Comparison of ENCODE assay signal across 24 cellular contexts in genomic region chr1:8009043-8010002, GRCh38. TPM values are rescaled to one million over a fixed set of nuclear protein-coding genes. Genes with fewer than 3 reads are reported as not detected.
DNase-seq lines count a peak whose midpoint lies in the region; ATAC-seq, FAIRE-seq and TF ChIP-seq lines count a peak whose summit lies in the region.
"Had no signal": no experiment of that assay in that cellular context is flagged by ENCODE, and none has a peak within 500 bp of the region (broad histone marks: within the 10 kb centered on the region; RNA-seq: fewer than 3 reads in every experiment).

No MANE protein-coding gene starts in this region.

- no peak for TF ChIP-seq CTCF in IMR-90 (conservative IDR thresholded peaks at IDR 0.05; ENCODE audit: low read depth, low read length)
- no peak for TF ChIP-seq CTCF in endothelial cell of umbilical vein (IDR thresholded peaks at IDR 0.05; ENCODE audit: extremely low read depth in 1 of 2, insufficient read depth in 1 of 2, low read depth in 1 of 2, low read length in 2 of 2)

- no peak overlapping the region for H2AK9ac ChIP-seq in IMR-90 (replicated peaks; ENCODE audit: low read depth, low read length, poor library complexity)

- POLR2A ChIA-PET in IMR-90 (lab: Charles Lee; ENCODE audit: unreplicated experiment), result no interaction called here
- POLR2A ChIA-PET in endothelial cell of umbilical vein (lab: Charles Lee), result no interaction called here

- H4K20me1 ChIP-seq in IMR-90 (ENCODE audit: insufficient read depth, low read length), result peaks cover 32% of the 10 kb centered on the region
- no peaks in the 10 kb centered on the region for H4K20me1 ChIP-seq in endothelial cell of umbilical vein (replicated peaks; ENCODE audit: control insufficient read depth, extremely low read depth, insufficient read depth, low read length)

- no TSS peak for BruUV-seq in IMR-90 (replicated peaks; lab: Mats Ljungman, UMichigan)
- BruUV-seq in endothelial cell of umbilical vein (replicated peaks; lab: Mats Ljungman, UMichigan), result no TSS peak

- CTCF ChIA-PET in IMR-90 (lab: Yijun Ruan, JAX), result no interaction called here
- CTCF ChIA-PET in endothelial cell of umbilical vein (lab: Charles Lee), result interaction anchor here (1.0 kb wide), 1 partner anchor 9 kb away, joined by 3 read pairs; no protein-coding TSS in a partner anchor

- H3K4me1 ChIP-seq in ACC112 (ENCODE audit: control insufficient read depth, insufficient read depth, low read length, unreplicated experiment), result peaks cover 29% of the 10 kb centered on the region
- peaks cover 9% of the 10 kb centered on the region for H3K4me1 ChIP-seq in IMR-90 (ENCODE audit: control insufficient read depth, insufficient read depth, low read length)
- peaks cover 19% of the 10 kb centered on the region for H3K4me1 ChIP-seq in endothelial cell of umbilical vein (ENCODE audit: control insufficient read depth, extremely low read depth, insufficient read depth, low read length)
- peaks cover 12% of the 10 kb centered on the region for H3K4me1 ChIP-seq in mesenchymal stem cell (ENCODE audit: control insufficient read depth, insufficient read depth, low read depth, low read length)

- H2BK15ac ChIP-seq in IMR-90 (ENCODE audit: low read depth, low read length) (no peak overlapping the region), mesenchymal stem cell (ENCODE audit: low read depth, poor library complexity, severe bottlenecking) (no peak overlapping the region)

- no peak for FAIRE-seq in endothelial cell of umbilical vein (lab: Jason Lieb, UNC)

- no peak overlapping the region for H4K91ac ChIP-seq in IMR-90 (ENCODE audit: insufficient read depth, low read depth, low read length)
- no peak overlapping the region for H4K91ac ChIP-seq in mesenchymal stem cell (ENCODE audit: low read length)

- H2BK120ac ChIP-seq in IMR-90 (ENCODE audit: low read depth, low read length), result no peak overlapping the region
- H2BK120ac ChIP-seq in mesenchymal stem cell (ENCODE audit: low read depth, low read length), result no peak overlapping the region

- H3K9ac ChIP-seq in IMR-90 (ENCODE audit: low read depth, low read length), result no peak overlapping the region
- no peak overlapping the region for H3K9ac ChIP-seq in endothelial cell of umbilical vein (replicated peaks; ENCODE audit: extremely low read depth, insufficient read depth, low read length)
- H3K9ac ChIP-seq in mesenchymal stem cell (ENCODE audit: low read length), result no peak overlapping the region

- no peak overlapping the region for H2BK20ac ChIP-seq in IMR-90 (ENCODE audit: low read depth, low read length)

- DNase-seq in IMR-90 (no peak), endothelial cell of umbilical vein (ENCODE audit: low read depth, low spot score) (no peak), mesenchymal stem cell (no peak), NCI-H2171 (lab: John Stamatoyannopoulos, UW) (no peak), AG08395 (ENCODE audit: low spot score) (no peak)
- DNase-seq: activated CD4-positive, alpha-beta T cell treated with anti-CD3 and anti-CD28 coated beads, Interleukin-2, amount 50 U/mL, for 1 hour; activated gamma-delta T cell treated with Interleukin-2 at 50 U/mL for 16 hours; activated T-cell treated with anti-CD3 and anti-CD28 coated beads, Interleukin-2, amount 50 U/mL, for 4 hours; brain microvascular endothelial cell; CD8-positive, alpha-beta memory T cell; foreskin fibroblast; H7; NCI-H1105; NCI-H2029 treated with DMSO at 0.1 percent for 48 hours; NCI-H2227 treated with DMSO at 0.1 percent for 48 hours; NCI-H526 treated with DMSO at 0.1 percent for 48 hours; Peyer's patch; posterior cingulate gyrus; stimulated activated naive CD4-positive, alpha-beta T cell had no signal

- 0 out of 2 replicates have a peak overlapping the region, but pooled peaks have one; percentile 7 for H3K4ac ChIP-seq in IMR-90 (ENCODE audit: low read depth, low read length)
- H3K4ac ChIP-seq in mesenchymal stem cell (ENCODE audit: low read depth in 1 of 2, low read length in 2 of 2), result no peak overlapping the region

- no peak overlapping the region for H2AFZ ChIP-seq in ACC112 (ENCODE audit: low read length, unreplicated experiment)
- H2AFZ ChIP-seq in IMR-90 (replicated peaks; ENCODE audit: low read length, poor library complexity), result no peak overlapping the region
- no peak overlapping the region for H2AFZ ChIP-seq in endothelial cell of umbilical vein (ENCODE audit: low read depth, low read length)
- no peak overlapping the region for H2AFZ ChIP-seq in mesenchymal stem cell (ENCODE audit: low read depth, low read length)

- no peak overlapping the region for H3K56ac ChIP-seq in IMR-90 (ENCODE audit: extremely low read depth, insufficient read depth, low read length)

- H3K27ac ChIP-seq in ACC112 (ENCODE audit: low read depth, low read length), result 0 out of 2 replicates have a peak overlapping the region, but pooled peaks have one; percentile 2
- H3K27ac ChIP-seq in IMR-90 (ENCODE audit: insufficient read depth, low read length), result no peak overlapping the region
- no peak overlapping the region for H3K27ac ChIP-seq in endothelial cell of umbilical vein (ENCODE audit: insufficient read depth, low read depth, low read length)
- H3K27ac ChIP-seq in mesenchymal stem cell (ENCODE audit: low read length, poor library complexity, severe bottlenecking), result no peak overlapping the region
- H3K27ac ChIP-seq: brain microvascular endothelial cell, heart right ventricle, Peyer's patch, SJSA1 had no signal

- H3K23ac ChIP-seq in IMR-90 (ENCODE audit: low read depth, low read length), result no peak overlapping the region
- no peak overlapping the region for H3K23ac ChIP-seq in mesenchymal stem cell (ENCODE audit: low read length in 2 of 2)

- 96% methylated on average over 3 of the region's 18 CpGs; no CpG with 5 or more reads in 1 of the 2 experiments for WGBS in IMR-90 (ENCODE audit: extremely low coverage in 2 of 2, insufficient read length in 1 of 2), 2 experiments
- 96% methylated on average over 18 of the region's 18 CpGs for WGBS in mesenchymal stem cell

- H2BK5ac ChIP-seq in IMR-90 (ENCODE audit: low read depth, low read length, poor library complexity, severe bottlenecking), result no peak overlapping the region
- H2BK5ac ChIP-seq in mesenchymal stem cell (ENCODE audit: low read depth, low read length, poor library complexity, severe bottlenecking), result peak overlapping the region; percentile 12

- H3K36me3 ChIP-seq in ACC112 (ENCODE audit: insufficient read depth, low read length) (peaks cover 48% of the 10 kb centered on the region), IMR-90 (ENCODE audit: control insufficient read depth, insufficient read depth, low read length) (peaks cover 40% of the 10 kb centered on the region), endothelial cell of umbilical vein (ENCODE audit: control insufficient read depth in 2 of 2, extremely low read depth in 1 of 2, insufficient read depth in 2 of 2, low read length in 2 of 2) (peaks cover 18 to 19% of the 10 kb centered on the region in 2 experiments), mesenchymal stem cell (ENCODE audit: control insufficient read depth in 1 of 2, insufficient read depth in 2 of 2, low read depth in 1 of 2, low read length in 2 of 2) (peaks cover 35 to 56% of the 10 kb centered on the region in 2 experiments)

- H4K8ac ChIP-seq in IMR-90 (ENCODE audit: low read depth in 2 of 2, low read length in 2 of 2), result no peak overlapping the region; a peak in 1 of 4 replicates
- peak overlapping the region; percentile 35 for H4K8ac ChIP-seq in mesenchymal stem cell (ENCODE audit: low read length)

- peaks cover 28 to 48% of the 10 kb centered on the region in 2 experiments for H3K79me1 ChIP-seq in IMR-90 (ENCODE audit: low read depth in 1 of 2, low read length in 2 of 2)
- peaks cover 27% of the 10 kb centered on the region for H3K79me1 ChIP-seq in mesenchymal stem cell (replicated peaks; ENCODE audit: low read length, poor library complexity, severe bottlenecking)

- no peak overlapping the region for H2AK5ac ChIP-seq in IMR-90 (ENCODE audit: low read depth, low read length)
- no peak overlapping the region for H2AK5ac ChIP-seq in mesenchymal stem cell (ENCODE audit: low read length, severe bottlenecking)

- ATAC-seq in IMR-90 (ENCODE audit: low read depth) (no peak), HG03135 (IDR thresholded peaks at IDR 0.05; ENCODE audit: unreplicated experiment) (no peak), HG03571 (IDR thresholded peaks at IDR 0.05; ENCODE audit: unreplicated experiment) (no peak)
- ATAC-seq: activated T-cell treated with anti-CD3 and anti-CD28 coated beads, Interleukin-2, amount 50 U/mL, for 4 hours had no signal

- H4K5ac ChIP-seq in IMR-90 (ENCODE audit: low read depth, low read length), result no peak overlapping the region

- in situ Hi-C loops in IMR-90 (cut with MboI; ENCODE audit: low sequenced_read_pairs), result no loop called here

- no peaks in the 10 kb centered on the region for H3K9me3 ChIP-seq in IMR-90 (ENCODE audit: control insufficient read depth, insufficient read depth, low read length)
- H3K9me3 ChIP-seq in endothelial cell of umbilical vein (replicated peaks; ENCODE audit: control insufficient read depth, insufficient read depth, low read length), result no peaks in the 10 kb centered on the region
- H3K9me3 ChIP-seq in mesenchymal stem cell (ENCODE audit: control insufficient read depth, low read length), result no peaks in the 10 kb centered on the region
- H3K9me3 ChIP-seq: heart right ventricle, Peyer's patch, SJSA1 had no signal

- no peak overlapping the region for H2BK12ac ChIP-seq in mesenchymal stem cell (ENCODE audit: low read length in 2 of 2)

- H3K79me2 ChIP-seq in ACC112 (ENCODE audit: control insufficient read depth, insufficient read depth, low read length, unreplicated experiment) (peaks cover 26% of the 10 kb centered on the region), endothelial cell of umbilical vein (ENCODE audit: control insufficient read depth, insufficient read depth, low read length) (peaks cover 21% of the 10 kb centered on the region)

- dilution Hi-C loops in IMR-90 (cut with HindIII; ENCODE audit: low sequenced_read_pairs, unreplicated experiment), result loop anchor here (25.0 kb wide), 1 partner anchor 303 kb away; the partner anchor contains the start of gene SLC45A1
- dilution Hi-C loops in endothelial cell of umbilical vein (cut with MboI; ENCODE audit: extremely low pct_ligation_motif_present, low sequenced_read_pairs), result loop anchor here (10.0 kb wide), 1 partner anchor 305 kb away; the partner anchor contains the start of gene SLC45A1

- TF ChIP-seq POLR2A in IMR-90 (IDR thresholded peaks at IDR 0.05; ENCODE audit: low read depth, low read length) (no peak), endothelial cell of umbilical vein (IDR thresholded peaks at IDR 0.05; ENCODE audit: low read depth, low read length) (no peak)

- no peak overlapping the region for H3K4me2 ChIP-seq in IMR-90 (ENCODE audit: low read depth, low read length)
- no peak overlapping the region for H3K4me2 ChIP-seq in endothelial cell of umbilical vein (ENCODE audit: insufficient read depth, low read length)
- H3K4me2 ChIP-seq in mesenchymal stem cell (ENCODE audit: low read length, poor library complexity, severe bottlenecking), result no peak overlapping the region

- peaks cover 1% of the 10 kb centered on the region for H3K9me1 ChIP-seq in IMR-90 (ENCODE audit: insufficient read depth, low read length)
- no peaks in the 10 kb centered on the region for H3K9me1 ChIP-seq in endothelial cell of umbilical vein (replicated peaks; ENCODE audit: control insufficient read depth, extremely low read depth, insufficient read depth, low read length)

- TF ChIP-seq RAD21 in IMR-90 (IDR thresholded peaks at IDR 0.05; ENCODE audit: low read length), result no peak

- no peaks in the 10 kb centered on the region for H3K27me3 ChIP-seq in ACC112 (ENCODE audit: insufficient read depth, low read length)
- no peaks in the 10 kb centered on the region for H3K27me3 ChIP-seq in IMR-90 (ENCODE audit: control insufficient read depth, insufficient read depth, low read length)
- H3K27me3 ChIP-seq in endothelial cell of umbilical vein (ENCODE audit: control insufficient read depth in 2 of 2, insufficient read depth in 2 of 2, low read length in 2 of 2), result no peaks in the 10 kb centered on the region
- no peaks in the 10 kb centered on the region for H3K27me3 ChIP-seq in mesenchymal stem cell (ENCODE audit: control insufficient read depth in 1 of 2, insufficient read depth in 1 of 2, low read length in 2 of 2)
- H3K27me3 ChIP-seq: brain microvascular endothelial cell, heart right ventricle, Peyer's patch, SJSA1 had no signal

- H3K18ac ChIP-seq in IMR-90 (ENCODE audit: low read depth, low read length) (no peak overlapping the region), mesenchymal stem cell (ENCODE audit: low read depth in 1 of 2, low read length in 2 of 2) (no peak overlapping the region)

- intact Hi-C loops in IMR-90 (cut with micrococcal nuclease) (no loop called here), endothelial cell of umbilical vein (cut with micrococcal nuclease) (no loop called here)

- H3K14ac ChIP-seq in IMR-90 (replicated peaks; ENCODE audit: low read depth, low read length), result no peak overlapping the region
- H3K14ac ChIP-seq in mesenchymal stem cell (ENCODE audit: low read length in 2 of 2), result no peak overlapping the region

- H3K4me3 ChIP-seq in ACC112 (ENCODE audit: low read depth, low read length) (no peak overlapping the region), IMR-90 (ENCODE audit: insufficient read depth, low read depth, low read length) (no peak overlapping the region), endothelial cell of umbilical vein (replicated peaks in 1 of 3; ENCODE audit: insufficient read depth in 1 of 3, low read depth in 1 of 3, low read length in 3 of 3) (no peak overlapping the region), mesenchymal stem cell (ENCODE audit: insufficient read depth in 1 of 2, low read depth in 1 of 2, low read length in 2 of 2) (no peak overlapping the region)
- H3K4me3 ChIP-seq: heart right ventricle, Peyer's patch, SJSA1 had no signal

RNA-seq across cellular contexts. Expression of gene ERRFI1, which starts 16.8 kb away (rescaled TPM):
- total RNA-seq in IMR-90 (2012; rRNA removed) (101 and 106 TPM in 2 replicates), endothelial cell of umbilical vein (28.1 and 31.2 TPM in 2 replicates)
- polyA plus RNA-seq in IMR-90 (2012; rRNA removed) (102 and 145 TPM in 2 replicates), endothelial cell of umbilical vein (28.5 and 32.0 TPM in 2 replicates)
- 66.7 and 88.3 TPM in 2 replicates for polyA plus RNA-seq in IMR-90 (2012; cell fraction: cytosol; rRNA removed)
- 50.7 and 405 TPM in 2 replicates for polyA plus RNA-seq in IMR-90 (2012; cell fraction: nucleus; rRNA removed; ENCODE audit: low replicate concordance)
- 32.7 and 37.9 TPM in 2 replicates for polyA plus RNA-seq in endothelial cell of umbilical vein (2011; cell fraction: cytosol; rRNA removed)
- 77.0 and 97.1 TPM in 2 replicates for polyA plus RNA-seq in endothelial cell of umbilical vein (2011; cell fraction: nucleus; rRNA removed)
- 37.1 and 37.2 TPM in 2 replicates for polyA plus RNA-seq in endothelial cell of umbilical vein (2012)
- polyA minus RNA-seq in endothelial cell of umbilical vein, result 21.9 and 24.0 TPM in 2 replicates
- polyA minus RNA-seq in endothelial cell of umbilical vein (2011; cell fraction: cytosol; rRNA and poly(A)+ RNA removed), result 6.7 TPM
- 41.6 and 74.4 TPM in 2 replicates for polyA minus RNA-seq in endothelial cell of umbilical vein (2011; cell fraction: nucleus; rRNA and poly(A)+ RNA removed)
- polyA plus RNA-seq in mesenchymal stem cell (2013, experiment 1 of 2), result 109 TPM
- polyA plus RNA-seq in mesenchymal stem cell (2013, experiment 2 of 2), result 106 TPM

RNA-seq across cellular contexts. Expression of gene PARK7, which starts 47.8 kb away (rescaled TPM):
- total RNA-seq in IMR-90 (2012; rRNA removed) (207 and 384 TPM in 2 replicates), endothelial cell of umbilical vein (289 and 294 TPM in 2 replicates)
- polyA plus RNA-seq in IMR-90 (2012; rRNA removed) (348 and 357 TPM in 2 replicates), endothelial cell of umbilical vein (150 and 203 TPM in 2 replicates)
- 108 and 179 TPM in 2 replicates for polyA plus RNA-seq in IMR-90 (2012; cell fraction: cytosol; rRNA removed)
- 19.8 and 112 TPM in 2 replicates for polyA plus RNA-seq in IMR-90 (2012; cell fraction: nucleus; rRNA removed; ENCODE audit: low replicate concordance)
- polyA plus RNA-seq in endothelial cell of umbilical vein (2011; cell fraction: cytosol; rRNA removed), result 303 and 333 TPM in 2 replicates
- polyA plus RNA-seq in endothelial cell of umbilical vein (2011; cell fraction: nucleus; rRNA removed), result 105 and 149 TPM in 2 replicates
- polyA plus RNA-seq in endothelial cell of umbilical vein (2012), result 348 and 439 TPM in 2 replicates
- polyA minus RNA-seq in endothelial cell of umbilical vein, result 70.4 and 105 TPM in 2 replicates
- polyA minus RNA-seq in endothelial cell of umbilical vein (2011; cell fraction: cytosol; rRNA and poly(A)+ RNA removed), result 71.3 TPM
- polyA minus RNA-seq in endothelial cell of umbilical vein (2011; cell fraction: nucleus; rRNA and poly(A)+ RNA removed), result 22.5 and 25.2 TPM in 2 replicates
- polyA plus RNA-seq in mesenchymal stem cell (2013, experiment 1 of 2), result 232 TPM
- polyA plus RNA-seq in mesenchymal stem cell (2013, experiment 2 of 2), result 236 TPM
